Comparison of ENCODE assay signal across 14 cellular contexts in genomic region chr5:139985290-139985689, GRCh38. TPM values are rescaled to one million over a fixed set of nuclear protein-coding genes. Genes with fewer than 3 reads are reported as not detected.
DNase-seq lines count a peak whose midpoint lies in the region; ATAC-seq, FAIRE-seq and TF ChIP-seq lines count a peak whose summit lies in the region.
"Had no signal": no experiment of that assay in that cellular context is flagged by ENCODE, and none has a peak within 500 bp of the region (broad histone marks: within the 10 kb centered on the region; RNA-seq: fewer than 3 reads in every experiment).

No MANE protein-coding gene starts in this region.

- H3K9ac ChIP-seq in neural progenitor cell = no peak overlapping the region

- H3K27ac ChIP-seq in HEK293 (ENCODE audit: extremely low read depth, low read depth, low read length) (no peak overlapping the region), neural progenitor cell (no peak overlapping the region)
- H3K27ac ChIP-seq in CD8-positive, alpha-beta T cell (ENCODE audit: low read depth, low read length) = no peak overlapping the region
- H3K27ac ChIP-seq: C4-2B had no signal

- no peak for TF ChIP-seq CTCF in GM12865 (IDR thresholded peaks at IDR 0.05; ENCODE audit: insufficient read depth, low read depth, low read length, missing control alignments)
- TF ChIP-seq CTCF in HEK293 (tag by site-specific recombination; IDR thresholded peaks at IDR 0.05) = no peak
- TF ChIP-seq CTCF in bronchial epithelial cell (IDR thresholded peaks at IDR 0.05; ENCODE audit: insufficient read depth, low read length, severe bottlenecking) = no peak
- TF ChIP-seq CTCF in neural progenitor cell (IDR thresholded peaks at IDR 0.05) = no peak
- no peak for TF ChIP-seq CTCF in Calu3 (IDR thresholded peaks at IDR 0.05; ENCODE audit: unreplicated experiment)
- no peak for TF ChIP-seq CTCF in CD8-positive, alpha-beta T cell (IDR thresholded peaks at IDR 0.05)

- H3K9me3 ChIP-seq in HEK293 (ENCODE audit: control insufficient read depth, insufficient read depth, low read depth, low read length) (no peaks in the 10 kb centered on the region), neural progenitor cell (ENCODE audit: low read depth) (no peaks in the 10 kb centered on the region)
- H3K9me3 ChIP-seq in CD8-positive, alpha-beta T cell (ENCODE audit: low read length) = no peaks in the 10 kb centered on the region

- peaks cover 16% of the 10 kb centered on the region for H3F3A ChIP-seq in neural progenitor cell (ENCODE audit: low read depth)

- POLR2A ChIA-PET in HEK293 (lab: Yijun Ruan, JAX) = interaction anchor here (1.4 kb wide), 1 partner anchor 59 kb away, joined by 6 read pairs; no protein-coding TSS in a partner anchor
- POLR2A ChIA-PET in CD8-positive, alpha-beta T cell (lab: Charles Lee) = no interaction called here

- H2AFZ ChIP-seq in neural progenitor cell (replicated peaks) = no peak overlapping the region

- H3K27me3 ChIP-seq in bronchial epithelial cell (ENCODE audit: control insufficient read depth, insufficient read depth, low read length) (no peaks in the 10 kb centered on the region), neural progenitor cell (no peaks in the 10 kb centered on the region)
- peaks cover 3% of the 10 kb centered on the region for H3K27me3 ChIP-seq in CD8-positive, alpha-beta T cell (ENCODE audit: insufficient read depth, low read length)

- H3K36me3 Mint-ChIP-seq in neural progenitor cell (no peaks in the 10 kb centered on the region), Calu3 (ENCODE audit: insufficient read depth, unreplicated experiment) (no peaks in the 10 kb centered on the region)
- H3K36me3 Mint-ChIP-seq in CD8-positive, alpha-beta T cell = no peaks in the 10 kb centered on the region
- H3K36me3 Mint-ChIP-seq: activated naive CD4-positive, alpha-beta T cell treated with anti-CD3 and anti-CD28 coated beads, Interleukin-2, amount 50 U/mL, for 72 hours had no signal

- peaks cover 49% of the 10 kb centered on the region for H3K4me1 Mint-ChIP-seq in neural progenitor cell
- no peaks in the 10 kb centered on the region for H3K4me1 Mint-ChIP-seq in Calu3 (ENCODE audit: low read depth, unreplicated experiment)
- no peaks in the 10 kb centered on the region for H3K4me1 Mint-ChIP-seq in CD8-positive, alpha-beta T cell (ENCODE audit: low read depth)

- H3K27ac Mint-ChIP-seq in neural progenitor cell (peak overlapping the region; percentile 58), Calu3 (ENCODE audit: unreplicated experiment) (no peak overlapping the region)
- no peak overlapping the region for H3K27ac Mint-ChIP-seq in CD8-positive, alpha-beta T cell
- H3K27ac Mint-ChIP-seq: activated naive CD4-positive, alpha-beta T cell treated with anti-CD3 and anti-CD28 coated beads, Interleukin-2, amount 50 U/mL, for 72 hours had no signal

- CTCF ChIA-PET in HEK293 (lab: Yijun Ruan, JAX) = interaction anchor here (0.5 to 7.7 kb wide), 4 partner anchors 12 to 1489 kb away, joined by 3 to 104 read pairs (median 4); no protein-coding TSS in a partner anchor
- CTCF ChIA-PET in Calu3 (lab: Charles Lee) = interaction anchor here (0.7 to 0.9 kb wide), 2 partner anchors 12 to 39 kb away, joined by 3 to 4 read pairs; no protein-coding TSS in a partner anchor
- CTCF ChIA-PET in CD8-positive, alpha-beta T cell (lab: Charles Lee) = interaction anchor here (2.0 kb wide), 1 partner anchor 17 kb away, joined by 14 read pairs; no protein-coding TSS in a partner anchor

- FAIRE-seq in bronchial epithelial cell (lab: Jason Lieb, UNC) = no peak

- H3K4me2 ChIP-seq in neural progenitor cell = no peak overlapping the region

- H4K20me1 ChIP-seq in neural progenitor cell (ENCODE audit: low read depth) = no peaks in the 10 kb centered on the region

- H3K4me3 ChIP-seq in GM12865 (ENCODE audit: low read depth, low read length) = no peak overlapping the region
- no peak overlapping the region for H3K4me3 ChIP-seq in HEK293 (ENCODE audit: low read depth, low read length)
- no peak overlapping the region for H3K4me3 ChIP-seq in bronchial epithelial cell (ENCODE audit: low read depth, low read length)
- no peak overlapping the region for H3K4me3 ChIP-seq in neural progenitor cell
- H3K4me3 ChIP-seq in CD8-positive, alpha-beta T cell (ENCODE audit: low read depth, low read length) = no peak overlapping the region

- no peak for ATAC-seq in CD8-positive, alpha-beta T cell
- ATAC-seq: activated naive CD4-positive, alpha-beta T cell treated with anti-CD3 and anti-CD28 coated beads, Interleukin-2, amount 50 U/mL, for 72 hours had no signal

- intact Hi-C loops in Calu3 (cut with micrococcal nuclease; ENCODE audit: unreplicated experiment) = no loop called here
- intact Hi-C loops in CD8-positive, alpha-beta T cell (cut with DNase I, micrococcal nuclease) = no loop called here

- H3K27me3 Mint-ChIP-seq in neural progenitor cell (ENCODE audit: insufficient read depth, low read depth) (peaks cover 7% of the 10 kb centered on the region), Calu3 (ENCODE audit: unreplicated experiment) (peaks cover 72% of the 10 kb centered on the region)
- peaks cover 36% of the 10 kb centered on the region for H3K27me3 Mint-ChIP-seq in CD8-positive, alpha-beta T cell (ENCODE audit: low read depth)

- H3K9me3 Mint-ChIP-seq in neural progenitor cell (no peaks in the 10 kb centered on the region), Calu3 (ENCODE audit: low read depth, unreplicated experiment) (no peaks in the 10 kb centered on the region)
- H3K9me3 Mint-ChIP-seq in CD8-positive, alpha-beta T cell = no peaks in the 10 kb centered on the region
- H3K9me3 Mint-ChIP-seq: activated naive CD4-positive, alpha-beta T cell treated with anti-CD3 and anti-CD28 coated beads, Interleukin-2, amount 50 U/mL, for 72 hours had no signal

- BruUV-seq in Calu3 (replicated peaks; lab: Mats Ljungman, UMichigan) = no TSS peak

- no peaks in the 10 kb centered on the region for H3K36me3 ChIP-seq in HEK293 (ENCODE audit: control insufficient read depth in 2 of 2, insufficient read depth in 1 of 2, low read length in 2 of 2)
- H3K36me3 ChIP-seq in bronchial epithelial cell (ENCODE audit: control insufficient read depth, insufficient read depth, low read length) = no peaks in the 10 kb centered on the region
- H3K36me3 ChIP-seq in neural progenitor cell = no peaks in the 10 kb centered on the region
- no peaks in the 10 kb centered on the region for H3K36me3 ChIP-seq in CD8-positive, alpha-beta T cell (ENCODE audit: insufficient read depth, low read length)

- DNase-seq in GM12865 (ENCODE audit: low read depth) = peak; percentile 55
- DNase-seq in bronchial epithelial cell (ENCODE audit: low read depth) = peak; percentile 67
- DNase-seq in neural progenitor cell (ENCODE audit: low spot score) = no peak
- DNase-seq in Calu3 = no peak
- DNase-seq in NCI-H526 (lab: John Stamatoyannopoulos, UW) = no peak
- no peak for DNase-seq in CD8-positive, alpha-beta T cell
- DNase-seq: activated CD4-positive, alpha-beta T cell treated with anti-CD3 and anti-CD28 coated beads, Interleukin-2, amount 50 U/mL, for 1 hour; activated T-cell treated with anti-CD3 and anti-CD28 coated beads, Interleukin-2, amount 50 U/mL, for 1 hour; NCI-H1048; SIG-M5; T-helper 9 cell had no signal

- no peak overlapping the region for H3K4me3 Mint-ChIP-seq in neural progenitor cell
- no peak overlapping the region for H3K4me3 Mint-ChIP-seq in Calu3 (ENCODE audit: low read depth, unreplicated experiment)
- no peak overlapping the region for H3K4me3 Mint-ChIP-seq in CD8-positive, alpha-beta T cell

- no peaks in the 10 kb centered on the region for H3K79me2 ChIP-seq in neural progenitor cell (ENCODE audit: low read depth)

- H3K4me1 ChIP-seq in HEK293 (ENCODE audit: control insufficient read depth, insufficient read depth, low read length) (peaks cover 7% of the 10 kb centered on the region; the same call in 1 of the 2 replicates), neural progenitor cell (peaks cover 35% of the 10 kb centered on the region)
- H3K4me1 ChIP-seq in CD8-positive, alpha-beta T cell (ENCODE audit: insufficient read depth, low read length) = no peaks in the 10 kb centered on the region

TF ChIP-seq in HEK293, 187 proteins besides CTCF, POLR2A, EP300 and RAD21 (continues in another document):
- TF ChIP-seq ZNF341 (tag by site-specific recombination; IDR thresholded peaks at IDR 0.05; ENCODE audit: low read depth) (peak; percentile 59), PRDM10 (tag by site-specific recombination; IDR thresholded peaks at IDR 0.05) (peak; percentile 77), ZNF24 (tag by site-specific recombination; IDR thresholded peaks at IDR 0.05) (no peak), ZNF549 (tag by site-specific recombination; IDR thresholded peaks at IDR 0.05) (no peak), KLF1 (tag by site-specific recombination; IDR thresholded peaks at IDR 0.05) (no peak), TRIM28 (IDR thresholded peaks at IDR 0.05; ENCODE audit: borderline replicate concordance, low read length) (no peak), ZNF2 (tag by site-specific recombination; IDR thresholded peaks at IDR 0.05) (no peak), ZNF48 (tag by site-specific recombination; IDR thresholded peaks at IDR 0.05) (no peak)

RNA-seq across cellular contexts. Expression of gene NRG2, which starts 57.8 kb away (rescaled TPM):
- total RNA-seq in bronchial epithelial cell (under 0.01 TPM in 2 replicates), neural progenitor cell (ENCODE audit: low replicate concordance) (0.13 and 0.62 TPM in 2 replicates), Calu3 (2022) (1.4 and 3.1 TPM in 2 replicates)
- under 1 TPM; 0.24 to 0.33 TPM for total RNA-seq in CD8-positive, alpha-beta T cell

Comparison
In these comparisons a context has a peak if more than half of its experiments do, and no peak if none do; other contexts are left out.
1. DNase-seq: peak in GM12865 (single experiment) and bronchial epithelial cell (single experiment); none in neural progenitor cell (single experiment), Calu3 (single experiment), NCI-H526 (0 of 2) and CD8-positive, alpha-beta T cell (0 of 7).